Comparison of ENCODE assay signal across 19 cellular contexts in genomic region chr14:93775744-93776143, GRCh38. TPM values are rescaled to one million over a fixed set of nuclear protein-coding genes. Genes with fewer than 3 reads are reported as not detected.
DNase-seq lines count a peak whose midpoint lies in the region; ATAC-seq, FAIRE-seq and TF ChIP-seq lines count a peak whose summit lies in the region.
"Had no signal": no experiment of that assay in that cellular context is flagged by ENCODE, and none has a peak within 500 bp of the region (broad histone marks: within the 10 kb centered on the region; RNA-seq: fewer than 3 reads in every experiment).

No MANE protein-coding gene starts in this region.

- H3K27me3 ChIP-seq in Karpas-422 (ENCODE audit: low read length) (no peaks in the 10 kb centered on the region; the same call in 1 of the 2 replicates), esophagus squamous epithelium (no peaks in the 10 kb centered on the region), rectal smooth muscle tissue (ENCODE audit: control insufficient read depth, insufficient read depth, low read length) (no peaks in the 10 kb centered on the region)

- H3K27ac ChIP-seq in Karpas-422 (ENCODE audit: low read length): no peak overlapping the region
- peak overlapping the region in 3 of 4 donors; percentile 30 to 62 (median 46) for H3K27ac ChIP-seq in esophagus squamous epithelium
- peak overlapping the region; percentile 75 for H3K27ac ChIP-seq in rectal smooth muscle tissue (ENCODE audit: low read depth, low read length)

- peak overlapping the region; percentile 20; the same call in 1 of the 2 replicates for H2AFZ ChIP-seq in Karpas-422 (ENCODE audit: low read length)

- H3K9me3 ChIP-seq in Karpas-422 (ENCODE audit: low read length): no peaks in the 10 kb centered on the region
- H3K9me3 ChIP-seq in esophagus squamous epithelium: no peaks in the 10 kb centered on the region
- H3K9me3 ChIP-seq: SK-N-SH had no signal

- H3K4me3 ChIP-seq in Karpas-422 (ENCODE audit: low read length): no peak overlapping the region
- no peak overlapping the region for H3K4me3 ChIP-seq in esophagus squamous epithelium
- H3K4me3 ChIP-seq in rectal smooth muscle tissue (ENCODE audit: low read length): no peak overlapping the region

- no peak for ATAC-seq in HG02759 (IDR thresholded peaks at IDR 0.05; ENCODE audit: unreplicated experiment)

- WGBS in esophagus squamous epithelium, 2 donors: 47 to 72% methylated on average over 2 of the region's 3 CpGs

- no peak overlapping the region for H3K4me2 ChIP-seq in Karpas-422 (ENCODE audit: low read depth, low read length, poor library complexity, severe bottlenecking)
- H3K4me2 ChIP-seq: SK-N-SH had no signal

- no peak for FAIRE-seq in GM12892 (lab: Jason Lieb, UNC)
- FAIRE-seq: G401.6 had no signal

- no peak for TF ChIP-seq CTCF in esophagus squamous epithelium (IDR thresholded peaks at IDR 0.05)

- DNase-seq in Karpas-422 (no peak), esophagus squamous epithelium (lab: John Stamatoyannopoulos, UW) (no peak), NCI-H510A treated with DMSO at 0.1 percent for 48 hours (lab: John Stamatoyannopoulos, UW) (no peak), GM12892 (ENCODE audit: insufficient read length) (no peak), AG08396 (ENCODE audit: low spot score) (no peak)
- DNase-seq: ACHN, GOT3, NCI-H1417 treated with DMSO at 0.1 percent for 48 hours, NCI-H187 treated with DMSO at 0.1 percent for 48 hours, NCI-H2227 treated with DMSO at 0.1 percent for 48 hours, NCI-H524, NCI-H82, RPMI8226, SHP77 treated with DMSO at 0.1 percent for 48 hours, SK-N-SH had no signal

- H3K4me1 ChIP-seq in Karpas-422 (ENCODE audit: low read length) (no peaks in the 10 kb centered on the region), esophagus squamous epithelium (peaks cover 0 to 7% (median 0%) of the 10 kb centered on the region in 3 donors), rectal smooth muscle tissue (ENCODE audit: control insufficient read depth, insufficient read depth, low read length) (peaks cover 24% of the 10 kb centered on the region)

- TF ChIP-seq POLR2A in esophagus squamous epithelium (IDR thresholded peaks at IDR 0.05): no peak
- no peak for TF ChIP-seq POLR2A in GM12892 (IDR thresholded peaks at IDR 0.05; ENCODE audit: low read depth, low read length)

- no peaks in the 10 kb centered on the region for H3K79me2 ChIP-seq in Karpas-422 (ENCODE audit: low read length)

- H4K20me1 ChIP-seq in Karpas-422 (ENCODE audit: insufficient read depth, low read depth, low read length): no peaks in the 10 kb centered on the region

- intact Hi-C loops in esophagus squamous epithelium (cut with DNase I): no loop called here

- no peaks in the 10 kb centered on the region for H3K9me2 ChIP-seq in Karpas-422 (replicated peaks; ENCODE audit: insufficient read depth, low read length)
- H3K9me2 ChIP-seq: SK-N-SH had no signal

- H3K36me3 ChIP-seq in Karpas-422 (ENCODE audit: insufficient read depth, low read length) (no peaks in the 10 kb centered on the region), esophagus squamous epithelium (peaks cover 0 to 5% (median 0%) of the 10 kb centered on the region in 3 donors), rectal smooth muscle tissue (ENCODE audit: control insufficient read depth, insufficient read depth, low read length) (peaks cover 2% of the 10 kb centered on the region)

- H3K9ac ChIP-seq in Karpas-422 (ENCODE audit: low read length) (no peak overlapping the region), rectal smooth muscle tissue (ENCODE audit: low read length) (no peak overlapping the region)
- H3K9ac ChIP-seq: SK-N-SH had no signal

RNA-seq across cellular contexts. Expression of gene PRIMA1, which starts 12.5 kb away (rescaled TPM):
- not detected in 2 replicates for total RNA-seq in Karpas-422 (2014; rRNA removed; shearing (Covaris generic); ENCODE audit: low replicate concordance)
- total RNA-seq in esophagus squamous epithelium: 1 to 10 TPM; 1.0 to 5.0 (median 1.3) TPM
- not detected for polyA plus RNA-seq in GM12892 (2012; ENCODE audit: missing spikeins)
- total RNA-seq: MCF 10A had no signal
